3 cellular contexts compared by ENCODE assay signal in the genomic region with DNA sequence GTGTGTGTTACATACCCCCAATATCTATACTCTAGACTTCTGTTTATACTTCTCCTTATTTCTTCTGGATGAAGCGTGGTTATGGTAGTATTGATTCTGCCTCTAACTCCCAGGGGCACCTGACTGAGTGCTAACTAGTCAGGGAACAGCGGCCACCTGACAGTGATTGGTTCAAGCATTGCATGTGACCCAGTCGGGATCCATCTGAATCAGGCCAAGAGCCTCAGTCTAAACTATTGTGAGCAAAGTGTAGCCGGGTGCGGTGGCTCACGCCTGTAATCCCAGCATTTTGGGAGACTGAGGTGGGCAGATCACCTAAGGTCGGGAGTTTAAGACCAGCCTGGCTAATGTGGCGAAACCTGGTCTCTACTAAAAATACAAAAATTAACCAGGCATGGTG.
TF ChIP-seq lines count a peak whose summit lies in the region.

No MANE protein-coding gene starts in this region.

TF ChIP-seq in HepG2, 621 proteins besides CTCF, POLR2A, EP300 and RAD21:
- no peak for TF ChIP-seq ZEB1 (IDR thresholded peaks at IDR 0.05; ENCODE audit: insufficient replicate concordance, low read depth)
- TF ChIP-seq SRF (IDR thresholded peaks at IDR 0.05; ENCODE audit: low read depth, low read length), result no peak
- 0 out of 2 replicates have a peak, but pooled peaks have one; percentile 19 for TF ChIP-seq NFYB (CRISPR knock-in tag; IDR thresholded peaks at IDR 0.05)

TF ChIP-seq in WTC11, 78 proteins besides CTCF, POLR2A, EP300 and RAD21:
- TF ChIP-seq, protein P1, sequence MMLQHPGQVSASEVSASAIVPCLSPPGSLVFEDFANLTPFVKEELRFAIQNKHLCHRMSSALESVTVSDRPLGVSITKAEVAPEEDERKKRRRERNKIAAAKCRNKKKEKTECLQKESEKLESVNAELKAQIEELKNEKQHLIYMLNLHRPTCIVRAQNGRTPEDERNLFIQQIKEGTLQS (CRISPR knock-in tag; conservative IDR thresholded peaks at IDR 0.05), result no peak
- TF ChIP-seq, protein P2, sequence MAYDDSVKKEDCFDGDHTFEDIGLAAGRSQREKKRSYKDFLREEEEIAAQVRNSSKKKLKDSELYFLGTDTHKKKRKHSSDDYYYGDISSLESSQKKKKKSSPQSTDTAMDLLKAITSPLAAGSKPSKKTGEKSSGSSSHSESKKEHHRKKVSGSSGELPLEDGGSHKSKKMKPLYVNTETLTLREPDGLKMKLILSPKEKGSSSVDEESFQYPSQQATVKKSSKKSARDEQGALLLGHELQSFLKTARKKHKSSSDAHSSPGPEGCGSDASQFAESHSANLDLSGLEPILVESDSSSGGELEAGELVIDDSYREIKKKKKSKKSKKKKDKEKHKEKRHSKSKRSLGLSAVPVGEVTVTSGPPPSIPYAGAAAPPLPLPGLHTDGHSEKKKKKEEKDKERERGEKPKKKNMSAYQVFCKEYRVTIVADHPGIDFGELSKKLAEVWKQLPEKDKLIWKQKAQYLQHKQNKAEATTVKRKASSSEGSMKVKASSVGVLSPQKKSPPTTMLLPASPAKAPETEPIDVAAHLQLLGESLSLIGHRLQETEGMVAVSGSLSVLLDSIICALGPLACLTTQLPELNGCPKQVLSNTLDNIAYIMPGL (CRISPR knock-in tag; IDR thresholded peaks at IDR 0.05), result no peak
- TF ChIP-seq, protein P3, sequence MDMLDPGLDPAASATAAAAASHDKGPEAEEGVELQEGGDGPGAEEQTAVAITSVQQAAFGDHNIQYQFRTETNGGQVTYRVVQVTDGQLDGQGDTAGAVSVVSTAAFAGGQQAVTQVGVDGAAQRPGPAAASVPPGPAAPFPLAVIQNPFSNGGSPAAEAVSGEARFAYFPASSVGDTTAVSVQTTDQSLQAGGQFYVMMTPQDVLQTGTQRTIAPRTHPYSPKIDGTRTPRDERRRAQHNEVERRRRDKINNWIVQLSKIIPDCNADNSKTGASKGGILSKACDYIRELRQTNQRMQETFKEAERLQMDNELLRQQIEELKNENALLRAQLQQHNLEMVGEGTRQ (CRISPR knock-in tag; IDR thresholded peaks at IDR 0.05), result peak; percentile 51; the same call in 1 of the 2 replicates
- TF ChIP-seq NFYB (CRISPR knock-in tag; conservative IDR thresholded peaks at IDR 0.05; ENCODE audit: low read depth), result peak; percentile 67
- no peak for TF ChIP-seq FOXJ3 (CRISPR knock-in tag; IDR thresholded peaks at IDR 0.05; ENCODE audit: borderline replicate concordance)
- TF ChIP-seq ZNF423 (CRISPR knock-in tag; IDR thresholded peaks at IDR 0.05), result no peak
- TF ChIP-seq ZNF317 (CRISPR knock-in tag; IDR thresholded peaks at IDR 0.05; ENCODE audit: borderline replicate concordance, low read depth), result no peak

TF ChIP-seq in K562, 482 proteins besides CTCF, POLR2A, EP300 and RAD21:
- TF ChIP-seq ZNF253 (CRISPR knock-in tag; conservative IDR thresholded peaks at IDR 0.05) (no peak), POLR2G (IDR thresholded peaks at IDR 0.05; ENCODE audit: low read depth, low read length) (no peak), NFYB (IDR thresholded peaks at IDR 0.05; ENCODE audit: extremely low read depth, insufficient read length) (peak; percentile 46), ELF4 (CRISPR knock-in tag; IDR thresholded peaks at IDR 0.05) (no peak)
- TF ChIP-seq, protein P4, sequence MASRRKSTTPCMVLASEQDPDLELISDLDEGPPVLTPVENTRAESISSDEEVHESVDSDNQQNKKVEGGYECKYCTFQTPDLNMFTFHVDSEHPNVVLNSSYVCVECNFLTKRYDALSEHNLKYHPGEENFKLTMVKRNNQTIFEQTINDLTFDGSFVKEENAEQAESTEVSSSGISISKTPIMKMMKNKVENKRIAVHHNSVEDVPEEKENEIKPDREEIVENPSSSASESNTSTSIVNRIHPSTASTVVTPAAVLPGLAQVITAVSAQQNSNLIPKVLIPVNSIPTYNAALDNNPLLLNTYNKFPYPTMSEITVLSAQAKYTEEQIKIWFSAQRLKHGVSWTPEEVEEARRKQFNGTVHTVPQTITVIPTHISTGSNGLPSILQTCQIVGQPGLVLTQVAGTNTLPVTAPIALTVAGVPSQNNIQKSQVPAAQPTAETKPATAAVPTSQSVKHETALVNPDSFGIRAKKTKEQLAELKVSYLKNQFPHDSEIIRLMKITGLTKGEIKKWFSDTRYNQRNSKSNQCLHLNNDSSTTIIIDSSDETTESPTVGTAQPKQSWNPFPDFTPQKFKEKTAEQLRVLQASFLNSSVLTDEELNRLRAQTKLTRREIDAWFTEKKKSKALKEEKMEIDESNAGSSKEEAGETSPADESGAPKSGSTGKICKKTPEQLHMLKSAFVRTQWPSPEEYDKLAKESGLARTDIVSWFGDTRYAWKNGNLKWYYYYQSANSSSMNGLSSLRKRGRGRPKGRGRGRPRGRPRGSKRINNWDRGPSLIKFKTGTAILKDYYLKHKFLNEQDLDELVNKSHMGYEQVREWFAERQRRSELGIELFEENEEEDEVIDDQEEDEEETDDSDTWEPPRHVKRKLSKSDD (conservative IDR thresholded peaks at IDR 0.05; ENCODE audit: low read length), result no peak
